1 cellular context compared by ENCODE assay signal in genomic region chr9:105500108-105500766, GRCh38.
A peak's percentile ranks its signal among the peaks of the same experiment; 100 is the strongest.
TF ChIP-seq lines count a peak whose summit lies in the region.

No MANE protein-coding gene starts in this region.

TF ChIP-seq in GM12878, 131 proteins besides CTCF, POLR2A, EP300 and RAD21 (continued from another document and continues in another):
- TF ChIP-seq ZNF687 (IDR thresholded peaks at IDR 0.05), result 0 out of 2 replicates have a peak, but pooled peaks have one; percentile 18
- no peak for TF ChIP-seq POU2F2 (IDR thresholded peaks at IDR 0.05; ENCODE audit: borderline replicate concordance, low read depth, low read length)
- TF ChIP-seq IKZF2 (IDR thresholded peaks at IDR 0.05), result peak; percentile 97 to 98
- TF ChIP-seq CBFB (IDR thresholded peaks at IDR 0.05; ENCODE audit: low read depth), result no peak
- TF ChIP-seq TCF12 (IDR thresholded peaks at IDR 0.05; ENCODE audit: low read depth, low read length), result no peak
- no peak for TF ChIP-seq ZNF207 (IDR thresholded peaks at IDR 0.05; ENCODE audit: borderline replicate concordance)
- no peak; the same call in none of the 2 replicates for TF ChIP-seq ZNF217 (IDR thresholded peaks at IDR 0.05)
- no peak for TF ChIP-seq HDGF (IDR thresholded peaks at IDR 0.05)
- TF ChIP-seq KDM1A (IDR thresholded peaks at IDR 0.05; ENCODE audit: borderline replicate concordance), result no peak
- TF ChIP-seq SMAD1 (IDR thresholded peaks at IDR 0.05; ENCODE audit: low read depth, partially characterized antibody), result no peak
- TF ChIP-seq GABPA (IDR thresholded peaks at IDR 0.05; ENCODE audit: low read depth), result no peak
- no peak for TF ChIP-seq HSF1 (IDR thresholded peaks at IDR 0.05; ENCODE audit: low read depth, low read length)
- no peak for TF ChIP-seq ZBTB11 (CRISPR knock-in tag; IDR thresholded peaks at IDR 0.05)
- peak; percentile 46 for TF ChIP-seq MEF2B (IDR thresholded peaks at IDR 0.05; ENCODE audit: partially characterized antibody, poor library complexity, severe bottlenecking)
- no peak for TF ChIP-seq SUPT20H (IDR thresholded peaks at IDR 0.05; ENCODE audit: borderline replicate concordance, control insufficient read depth, low read depth, low read length)
- TF ChIP-seq CREB1 (IDR thresholded peaks at IDR 0.05; ENCODE audit: low read depth), result 0 out of 2 replicates have a peak, but pooled peaks have one; percentile 22
- no peak for TF ChIP-seq NRF1 (conservative IDR thresholded peaks at IDR 0.05; ENCODE audit: low read depth, low read length)
- TF ChIP-seq MYC (IDR thresholded peaks at IDR 0.05; ENCODE audit: insufficient read depth, insufficient read length, insufficient replicate concordance, low read length, severe bottlenecking), result no peak
- TF ChIP-seq KAT2A (conservative IDR thresholded peaks at IDR 0.05; ENCODE audit: control insufficient read depth, low read depth, low read length), result no peak
- no peak for TF ChIP-seq ATF3 (IDR thresholded peaks at IDR 0.05; ENCODE audit: borderline replicate concordance, extremely low read depth, low read depth, low read length)
- TF ChIP-seq FOS (IDR thresholded peaks at IDR 0.05; ENCODE audit: borderline replicate concordance, extremely low read depth, insufficient read length), result no peak
- TF ChIP-seq MTA3 (IDR thresholded peaks at IDR 0.05; ENCODE audit: borderline replicate concordance, low read length), result no peak
- no peak for TF ChIP-seq RFX5 (IDR thresholded peaks at IDR 0.05; ENCODE audit: low read depth, low read length)
- no peak for TF ChIP-seq MYB (IDR thresholded peaks at IDR 0.05; ENCODE audit: borderline replicate concordance, low read depth, low read length)
- TF ChIP-seq E2F8 (IDR thresholded peaks at IDR 0.05; ENCODE audit: low read depth, partially characterized antibody), result no peak
- TF ChIP-seq TBL1XR1 (IDR thresholded peaks at IDR 0.05; ENCODE audit: low read depth, low read length), result no peak
- TF ChIP-seq FOXK2 (IDR thresholded peaks at IDR 0.05), result no peak
- peak; percentile 94 for TF ChIP-seq EED (IDR thresholded peaks at IDR 0.05; ENCODE audit: low read depth)
- TF ChIP-seq NFIC (IDR thresholded peaks at IDR 0.05; ENCODE audit: low read depth, low read length), result peak; percentile 88
- TF ChIP-seq SMARCA5 (IDR thresholded peaks at IDR 0.05), result no peak
- no peak for TF ChIP-seq REST (IDR thresholded peaks at IDR 0.05; ENCODE audit: low read depth, low read length)
- no peak for TF ChIP-seq E2F4 (IDR thresholded peaks at IDR 0.05; ENCODE audit: low read depth, low read length)
- peak; percentile 24; the same call in 1 of the 2 replicates for TF ChIP-seq CREM (IDR thresholded peaks at IDR 0.05; ENCODE audit: low read depth)
- TF ChIP-seq MTA2 (IDR thresholded peaks at IDR 0.05; ENCODE audit: low read depth), result peak; percentile 92
- TF ChIP-seq PAX8 (IDR thresholded peaks at IDR 0.05), result no peak
- no peak for TF ChIP-seq SP1 (IDR thresholded peaks at IDR 0.05; ENCODE audit: low read depth, low read length)
- TF ChIP-seq ZNF274 (IDR thresholded peaks at IDR 0.05; ENCODE audit: insufficient read depth, insufficient read length), result no peak
- no peak for TF ChIP-seq RAD51 (IDR thresholded peaks at IDR 0.05)
- no peak for TF ChIP-seq HDAC2 (IDR thresholded peaks at IDR 0.05)
- no peak for TF ChIP-seq ZNF592 (IDR thresholded peaks at IDR 0.05)
- no peak; the same call in 1 of the 2 replicates for TF ChIP-seq SMC3 (IDR thresholded peaks at IDR 0.05; ENCODE audit: borderline replicate concordance, low read length)
